ENCODE assay signal across 11 cellular contexts in genomic region chrX:7242613-7243012, GRCh38.
DNase-seq lines count a peak whose midpoint lies in the region; ATAC-seq, FAIRE-seq and TF ChIP-seq lines count a peak whose summit lies in the region.
"Had no signal": no experiment of that assay in that cellular context is flagged by ENCODE, and none has a peak within 500 bp of the region (broad histone marks: within the 10 kb centered on the region; RNA-seq: fewer than 3 reads in every experiment).

No MANE protein-coding gene starts in this region.

- in situ Hi-C loops in G401 (cut with HindIII; ENCODE audit: low sequenced_read_pairs): no loop called here

- DNase-seq in GM12891 (ENCODE audit: insufficient read length, low spot score) (peak; percentile 15), GM19240 (ENCODE audit: insufficient read length, low spot score) (peak; percentile 48), G401 (ENCODE audit: low spot score) (no peak), sciatic nerve (ENCODE audit: low spot score) (no peak), midbrain (lab: John Stamatoyannopoulos, UW) (no peak)
- no peak for DNase-seq in central memory CD4-positive, alpha-beta T cell
- DNase-seq: NCI-H1436 treated with DMSO at 0.1 percent for 48 hours, PC-9, T1000 had no signal

- FAIRE-seq in GM12891 (lab: Jason Lieb, UNC): peak; percentile 84

- ATAC-seq in HG02610 (IDR thresholded peaks at IDR 0.05; ENCODE audit: unreplicated experiment) (peak; percentile 100), HG03354 (IDR thresholded peaks at IDR 0.05; ENCODE audit: poor library complexity, severe bottlenecking, unreplicated experiment) (peak; percentile 95), sciatic nerve (no peak)

- TF ChIP-seq POLR2A in GM12891 (IDR thresholded peaks at IDR 0.05; ENCODE audit: low read depth, low read length): no peak

- intact Hi-C loops in sciatic nerve (cut with DNase I): no loop called here

TF ChIP-seq in GM12891, 5 proteins besides CTCF, POLR2A, EP300 and RAD21:
- no peak for TF ChIP-seq POLR2AphosphoS5 (IDR thresholded peaks at IDR 0.05; ENCODE audit: low read depth, low read length)
- TF ChIP-seq TAF1 (IDR thresholded peaks at IDR 0.05; ENCODE audit: low read depth, low read length): no peak
- no peak for TF ChIP-seq PAX5 (IDR thresholded peaks at IDR 0.05; ENCODE audit: insufficient read depth, low read length, severe bottlenecking)
- TF ChIP-seq SPI1 (IDR thresholded peaks at IDR 0.05; ENCODE audit: low read depth, low read length): peak; percentile 88
- TF ChIP-seq POU2F2 (IDR thresholded peaks at IDR 0.05; ENCODE audit: low read depth, low read length): no peak
TF ChIP-seq in GM12891: peak in this region for 1.

Comparison
In these comparisons a context has a peak if more than half of its experiments do, and no peak if none do; other contexts are left out.
1. DNase-seq: peak in GM12891 (single experiment) and GM19240 (single experiment); none in G401 (single experiment), sciatic nerve (single experiment), central memory CD4-positive, alpha-beta T cell (single experiment) and midbrain (single experiment).